18 cellular contexts compared by ENCODE assay signal in genomic region chr12:106025129-106025528, GRCh38.
DNase-seq lines count a peak whose midpoint lies in the region; ATAC-seq, FAIRE-seq and TF ChIP-seq lines count a peak whose summit lies in the region.
"Had no signal": no experiment of that assay in that cellular context is flagged by ENCODE, and none has a peak within 500 bp of the region (broad histone marks: within the 10 kb centered on the region; RNA-seq: fewer than 3 reads in every experiment).

No MANE protein-coding gene starts in this region.

- intact Hi-C loops in HepG2 (cut with micrococcal nuclease; ENCODE audit: unreplicated experiment), result no loop called here
- intact Hi-C loops in right lobe of liver (cut with DNase I), result no loop called here
- intact Hi-C loops in PC-3 (cut with micrococcal nuclease), result no loop called here

- 0% methylated on average over 2 of the region's 2 CpGs for WGBS in HepG2 (ENCODE audit: low lambda C conversion rate)
- 91% methylated on average over 2 of the region's 2 CpGs for WGBS in right lobe of liver (ENCODE audit: insufficient coverage, low coverage, low lambda C conversion rate, missing lambda C conversion rate)

- peak; percentile 72 for ATAC-seq in HepG2
- ATAC-seq in right lobe of liver, result no peak
- ATAC-seq in PC-3, result peak; percentile 52; the same call in 1 of the 2 replicates
- ATAC-seq: CD8-positive, alpha-beta T cell; GM23338; HCT116 had no signal

- H3K9ac ChIP-seq in HepG2 (ENCODE audit: insufficient read depth, low read depth, low read length), result no peak overlapping the region
- no peak overlapping the region for H3K9ac ChIP-seq in PC-3 (ENCODE audit: low read length)
- H3K9ac ChIP-seq: BLaER1 treated with 17β-estradiol and CSF1 and Interleukin-3, amounts not matched to agents 10 nM and 100 nM had no signal

- TF ChIP-seq RAD21 in HepG2 (CRISPR knock-in tag; IDR thresholded peaks at IDR 0.05), result no peak

- no peak for FAIRE-seq in HepG2 (lab: Jason Lieb, UNC)
- FAIRE-seq: G401.6, GM12892, GM18507 had no signal

- H3K4me2 ChIP-seq in HepG2 (ENCODE audit: low read depth, low read length) (no peak overlapping the region), PC-3 (ENCODE audit: low read length) (no peak overlapping the region)
- H3K4me2 ChIP-seq: BLaER1 treated with 17β-estradiol and CSF1 and Interleukin-3, amounts not matched to agents 10 nM and 100 nM; GM23338 had no signal

- TF ChIP-seq POLR2A in HepG2 (IDR thresholded peaks at IDR 0.05; ENCODE audit: insufficient read depth in 1 of 2, low read depth in 2 of 2, low read length in 2 of 2), result no peak
- TF ChIP-seq POLR2A in right lobe of liver (IDR thresholded peaks at IDR 0.05), result no peak

- no peaks in the 10 kb centered on the region for H4K20me1 ChIP-seq in HepG2 (ENCODE audit: insufficient read depth, low read length)
- no peaks in the 10 kb centered on the region for H4K20me1 ChIP-seq in PC-3 (ENCODE audit: low read length)
- H4K20me1 ChIP-seq: BLaER1 treated with 17β-estradiol and CSF1 and Interleukin-3, amounts not matched to agents 10 nM and 100 nM had no signal

- peak; percentile 29 for DNase-seq in HepG2 (ENCODE audit: low spot score)
- no peak for DNase-seq in right lobe of liver
- peak; percentile 30 for DNase-seq in PC-3
- DNase-seq in islet precursor cell, result peak; percentile 35
- DNase-seq in foreskin melanocyte, result no peak
- DNase-seq in NK-92 treated with Interleukin-12 subunit alpha and Interleukin-12 subunit beta, amount 100 ng/mL, for 24 hours (lab: John Stamatoyannopoulos, UW), result no peak
- DNase-seq in GDM1 (lab: John Stamatoyannopoulos, UW), result no peak
- DNase-seq in inferior parietal cortex (ENCODE audit: extremely low spot score), result no peak
- DNase-seq: 8988T; Calu3; CD8-positive, alpha-beta T cell; H7 had no signal

- no peak overlapping the region for H2AFZ ChIP-seq in HepG2 (ENCODE audit: low read length)
- no peak overlapping the region for H2AFZ ChIP-seq in PC-3 (ENCODE audit: low read length)
- H2AFZ ChIP-seq: GM23338 had no signal

- H3K36me3 ChIP-seq in HepG2 (replicated peaks in 1 of 2; ENCODE audit: control insufficient read depth in 1 of 2, insufficient read depth in 2 of 2, low read length in 2 of 2) (no peaks in the 10 kb centered on the region), right lobe of liver (no peaks in the 10 kb centered on the region), PC-3 (ENCODE audit: low read depth, low read length) (no peaks in the 10 kb centered on the region)
- H3K36me3 ChIP-seq: BLaER1 treated with 17β-estradiol and CSF1 and Interleukin-3, amounts not matched to agents 10 nM and 100 nM had no signal

- H3K79me2 ChIP-seq in HepG2 (ENCODE audit: insufficient read depth, low read length) (no peaks in the 10 kb centered on the region), PC-3 (ENCODE audit: low read length) (no peaks in the 10 kb centered on the region)

- H3F3A ChIP-seq in PC-3 (ENCODE audit: low read length, unreplicated experiment), result no peaks in the 10 kb centered on the region

- no peaks in the 10 kb centered on the region for H3K9me2 ChIP-seq in PC-3 (replicated peaks; ENCODE audit: low read length)

- TF ChIP-seq CTCF in HepG2 (CRISPR knock-in tag; IDR thresholded peaks at IDR 0.05) (peak; percentile 44), right lobe of liver (IDR thresholded peaks at IDR 0.05) (no peak), PC-3 (conservative IDR thresholded peaks at IDR 0.05; ENCODE audit: low read depth, low read length) (no peak)

- H3K27ac ChIP-seq in HepG2 (ENCODE audit: extremely low read length, insufficient read depth, low read length) (no peak overlapping the region), right lobe of liver (no peak overlapping the region), PC-3 (ENCODE audit: low read length) (no peak overlapping the region)
- H3K27ac ChIP-seq: BLaER1 treated with 17β-estradiol and CSF1 and Interleukin-3, amounts not matched to agents 10 nM and 100 nM had no signal

- H3K4me3 ChIP-seq in HepG2 (replicated peaks in 1 of 3; ENCODE audit: insufficient read depth in 1 of 3, low read depth in 2 of 3, low read length in 3 of 3) (no peak overlapping the region), right lobe of liver (no peak overlapping the region), PC-3 (ENCODE audit: low read length) (no peak overlapping the region)
- H3K4me3 ChIP-seq: BLaER1 treated with 17β-estradiol and CSF1 and Interleukin-3, amounts not matched to agents 10 nM and 100 nM; GM23338 had no signal

- POLR2A ChIA-PET in HepG2 (lab: Yijun Ruan, JAX) (no interaction called here), PC-3 (lab: Charles Lee; ENCODE audit: unreplicated experiment) (no interaction called here)

- BruUV-seq in HepG2 (replicated peaks; lab: Mats Ljungman, UMichigan) (no TSS peak), PC-3 (replicated peaks; lab: Mats Ljungman, UMichigan) (no TSS peak)

- CTCF ChIA-PET in HepG2 (lab: Yijun Ruan, JAX; ENCODE audit: low intra/inter-chr PET ratio, low total read pairs), result interaction anchor here (1.7 kb wide), 1 partner anchor 111 kb away, joined by 5 read pairs; no protein-coding TSS in a partner anchor
- CTCF ChIA-PET in PC-3 (lab: Charles Lee), result interaction anchor here (0.6 to 1.3 kb wide), 2 partner anchors 109 to 129 kb away, joined by 4 to 6 read pairs; no protein-coding TSS in a partner anchor

- TF ChIP-seq EP300 in HepG2 (IDR thresholded peaks at IDR 0.05; ENCODE audit: low read depth in 2 of 2, low read length in 2 of 2) (no peak), HepG2 (CRISPR knock-in tag; IDR thresholded peaks at IDR 0.05; ENCODE audit: borderline replicate concordance) (no peak)

- H3K4me1 ChIP-seq in HepG2 (ENCODE audit: insufficient read depth, low read length) (peaks cover 32% of the 10 kb centered on the region), right lobe of liver (peaks cover 0 to 25% (median 7%) of the 10 kb centered on the region in 4 donors), PC-3 (ENCODE audit: insufficient read depth, low read length) (peaks cover 12% of the 10 kb centered on the region)

- H3K9me3 ChIP-seq in HepG2 (ENCODE audit: low read length) (no peaks in the 10 kb centered on the region), right lobe of liver (no peaks in the 10 kb centered on the region), PC-3 (ENCODE audit: low read length) (no peaks in the 10 kb centered on the region)

- in situ Hi-C loops in HepG2 (cut with HindIII; ENCODE audit: extremely low pct_ligation_motif_present, low pct_unique_long_range_greater_than_20kb), result no loop called here

- H3K27me3 ChIP-seq in HepG2 (ENCODE audit: control insufficient read depth in 1 of 2, insufficient read depth in 2 of 2, low read length in 2 of 2), result no peaks in the 10 kb centered on the region
- H3K27me3 ChIP-seq in right lobe of liver, result no peaks in the 10 kb centered on the region
- H3K27me3 ChIP-seq in PC-3 (ENCODE audit: low read length), result no peaks in the 10 kb centered on the region
- H3K27me3 ChIP-seq: BLaER1 treated with 17β-estradiol and CSF1 and Interleukin-3, amounts not matched to agents 10 nM and 100 nM had no signal

TF ChIP-seq in HepG2, 621 proteins besides CTCF, POLR2A, EP300 and RAD21:
- TF ChIP-seq ZNF841 (CRISPR knock-in tag; IDR thresholded peaks at IDR 0.05; ENCODE audit: borderline replicate concordance) (no peak), STAG1 (CRISPR knock-in tag; IDR thresholded peaks at IDR 0.05) (peak; percentile 67), ZNF687 (CRISPR knock-in tag; IDR thresholded peaks at IDR 0.05) (no peak), IRF9 (CRISPR knock-in tag; IDR thresholded peaks at IDR 0.05; ENCODE audit: borderline replicate concordance) (no peak), SMC3 (IDR thresholded peaks at IDR 0.05; ENCODE audit: low read length) (peak; percentile 51; the same call in 1 of the 2 replicates)

Comparison
In these comparisons a context has a peak if more than half of its experiments do, and no peak if none do; other contexts are left out.
1. ATAC-seq: peak in HepG2 (single experiment) and PC-3 (single experiment); none in right lobe of liver (0 of 4).
2. DNase-seq: peak in HepG2 (single experiment), PC-3 (single experiment) and islet precursor cell (single experiment); none in right lobe of liver (0 of 3), foreskin melanocyte (single experiment), NK-92 treated with Interleukin-12 subunit alpha and Interleukin-12 subunit beta, amount 100 ng/mL, for 24 hours (single experiment), GDM1 (single experiment) and inferior parietal cortex (single experiment).